11 cellular contexts compared by ENCODE assay signal in the genomic region with DNA sequence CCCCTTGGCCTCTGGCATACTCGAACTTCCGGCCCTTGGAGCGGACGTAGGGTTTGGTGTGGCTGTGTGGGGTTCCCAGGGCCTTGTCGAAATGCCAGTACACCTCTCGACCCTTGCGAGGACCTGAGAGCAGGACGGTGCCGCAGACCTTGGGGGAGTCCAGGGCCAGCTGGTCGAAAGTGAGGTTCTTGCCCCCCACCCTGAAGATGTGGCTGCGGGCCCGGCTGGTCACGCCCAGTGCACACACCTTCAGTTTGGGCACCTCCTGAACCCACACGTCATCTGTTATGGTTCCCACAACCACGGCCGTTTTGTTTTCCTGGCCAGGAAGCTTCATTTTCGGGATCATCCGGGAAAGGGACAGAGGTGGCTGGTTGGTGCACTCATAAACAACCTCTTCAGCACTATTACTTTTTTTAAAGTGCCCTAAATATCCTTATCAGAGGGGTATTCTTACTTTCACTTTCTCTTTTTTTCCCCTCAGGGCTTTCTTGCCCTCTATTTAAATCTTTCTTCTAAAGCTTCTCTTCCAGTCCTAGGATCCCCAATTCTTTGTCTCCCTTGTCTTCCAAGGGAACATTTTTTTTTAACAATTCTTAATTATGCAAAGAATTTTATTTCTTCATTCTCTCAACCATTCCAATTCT. TPM values are rescaled to one million over a fixed set of nuclear protein-coding genes. Genes with fewer than 3 reads are reported as not detected.
DNase-seq lines count a peak whose midpoint lies in the region; ATAC-seq and TF ChIP-seq lines count a peak whose summit lies in the region.
"Had no signal": no experiment of that assay in that cellular context is flagged by ENCODE, and none has a peak within 500 bp of the region (broad histone marks: within the 10 kb centered on the region; RNA-seq: fewer than 3 reads in every experiment).

No MANE protein-coding gene starts in this region.

- ATAC-seq in left ventricle myocardium superior (no peak), lung (ENCODE audit: insufficient read depth, low FRiP score) (peak; percentile 19), HG03432 (IDR thresholded peaks at IDR 0.05; ENCODE audit: unreplicated experiment) (no peak)
- ATAC-seq: activated naive CD4-positive, alpha-beta T cell treated with anti-CD3 and anti-CD28 coated beads, Interleukin-2, amount 50 U/mL, for 72 hours had no signal

- H3K9me3 Mint-ChIP-seq in T-helper 2 cell treated with Interferon-gamma antibody and Interleukin-4, amounts not matched to agents 5 μg/mL and 100 μg/mL, for 36 hours = peaks cover 17% of the 10 kb centered on the region

- peak overlapping the region; percentile 68 for H3K27ac Mint-ChIP-seq in T-helper 2 cell treated with Interferon-gamma antibody and Interleukin-4, amounts not matched to agents 5 μg/mL and 100 μg/mL, for 36 hours

- H3K4me1 ChIP-seq in right atrium auricular region (peaks cover 0 to 12% of the 10 kb centered on the region in 2 donors), lung (ENCODE audit: control insufficient read depth in 2 of 2, insufficient read depth in 2 of 2, low read length in 2 of 2) (peaks cover 0 to 6% of the 10 kb centered on the region in 2 donors)

- H3K36me3 ChIP-seq in right atrium auricular region (no peaks in the 10 kb centered on the region), lung (ENCODE audit: control insufficient read depth in 2 of 2, insufficient read depth in 2 of 2, low read length in 2 of 2) (no peaks in the 10 kb centered on the region)
- H3K36me3 ChIP-seq: stomach had no signal

- H3K4me3 ChIP-seq in right atrium auricular region (no peak overlapping the region), lung (no peak overlapping the region)

- H3K27me3 ChIP-seq in right atrium auricular region (no peaks in the 10 kb centered on the region), lung (ENCODE audit: control insufficient read depth, insufficient read depth) (no peaks in the 10 kb centered on the region)
- H3K27me3 ChIP-seq: stomach had no signal

- H3K27me3 Mint-ChIP-seq in T-helper 2 cell treated with Interferon-gamma antibody and Interleukin-4, amounts not matched to agents 5 μg/mL and 100 μg/mL, for 36 hours (ENCODE audit: low read depth) = no peaks in the 10 kb centered on the region

- TF ChIP-seq CTCF in right atrium auricular region (IDR thresholded peaks at IDR 0.05) (no peak), lung (IDR thresholded peaks at IDR 0.05; ENCODE audit: control extremely low read depth, extremely low read depth) (no peak)

- WGBS in lung, 2 donors = 69 to 84% methylated on average over 18 of the region's 18 CpGs

- H3K4me3 Mint-ChIP-seq in T-helper 2 cell treated with Interferon-gamma antibody and Interleukin-4, amounts not matched to agents 5 μg/mL and 100 μg/mL, for 36 hours = peak overlapping the region; percentile 51

- H3K4me1 Mint-ChIP-seq in T-helper 2 cell treated with Interferon-gamma antibody and Interleukin-4, amounts not matched to agents 5 μg/mL and 100 μg/mL, for 36 hours (ENCODE audit: low read depth) = peaks cover 26% of the 10 kb centered on the region

- intact Hi-C loops in left ventricle myocardium superior (cut with micrococcal nuclease) = no loop called here

- DNase-seq in left ventricle myocardium superior = peak; percentile 32
- no peak for DNase-seq in right atrium auricular region (ENCODE audit: low spot score)
- DNase-seq in T-helper 2 cell treated with Interferon-gamma antibody and Interleukin-4, amounts not matched to agents 5 μg/mL and 100 μg/mL, for 36 hours (ENCODE audit: low spot score) = no peak
- DNase-seq in lung (ENCODE audit: low spot score) = no peak
- no peak for DNase-seq in NCI-H526 (lab: John Stamatoyannopoulos, UW)
- DNase-seq in anterior cingulate cortex (lab: John Stamatoyannopoulos, UW) = no peak
- DNase-seq in NCI-H2227 treated with DMSO at 0.1 percent for 48 hours (lab: John Stamatoyannopoulos, UW) = no peak
- DNase-seq: stomach had no signal

- H3K9me3 ChIP-seq in right atrium auricular region (no peaks in the 10 kb centered on the region), lung (ENCODE audit: control insufficient read depth in 2 of 2, insufficient read depth in 1 of 2, low read length in 1 of 2) (no peaks in the 10 kb centered on the region)
- H3K9me3 ChIP-seq: stomach had no signal

- peaks cover 10% of the 10 kb centered on the region for H3K36me3 Mint-ChIP-seq in T-helper 2 cell treated with Interferon-gamma antibody and Interleukin-4, amounts not matched to agents 5 μg/mL and 100 μg/mL, for 36 hours (ENCODE audit: low read depth)

- no peak overlapping the region for H3K27ac ChIP-seq in right atrium auricular region
- peak overlapping the region in 1 of 2 donors; percentile 20 for H3K27ac ChIP-seq in lung (ENCODE audit: low read depth in 1 of 2, low read length in 1 of 2)
- H3K27ac ChIP-seq: HL-60 had no signal

RNA-seq across cellular contexts. Expression of gene FAM3C, which starts 44.9 kb away (rescaled TPM):
- 42.8 TPM for total RNA-seq in left ventricle myocardium superior
- 10 to 100 TPM; 45.9 to 69.8 TPM for total RNA-seq in right atrium auricular region
- 10 to 100 TPM; 38.9 to 62.2 TPM for total RNA-seq in lung
- 10 to 100 TPM; 26.3 to 36.3 TPM for polyA plus RNA-seq in lung
